In genomic region chr17:75764417-75764710, GRCh38 we compare ENCODE assay signal across 8 cellular contexts. TPM values are rescaled to one million over a fixed set of nuclear protein-coding genes. Genes with fewer than 3 reads are reported as not detected.
DNase-seq lines count a peak whose midpoint lies in the region; ATAC-seq and TF ChIP-seq lines count a peak whose summit lies in the region.

No MANE protein-coding gene starts in this region.

- peaks cover 0 to 10% (median 7%) of the 10 kb centered on the region in 3 donors for H3K4me1 Mint-ChIP-seq in IgD-negative memory B cell

- no peaks in the 10 kb centered on the region for H3K36me3 Mint-ChIP-seq in IgD-negative memory B cell

- no peaks in the 10 kb centered on the region for H3K27me3 ChIP-seq in A673 (replicated peaks; ENCODE audit: insufficient read depth, low read depth, low read length, poor library complexity)
- H3K27me3 ChIP-seq in muscle layer of duodenum (ENCODE audit: low read depth, low read length), result no peaks in the 10 kb centered on the region

- H3K36me3 ChIP-seq in A673 (ENCODE audit: insufficient read depth, low read length, poor library complexity, severe bottlenecking), result no peaks in the 10 kb centered on the region
- peaks cover 3 to 8% of the 10 kb centered on the region in 2 donors for H3K36me3 ChIP-seq in muscle layer of duodenum (ENCODE audit: control insufficient read depth in 1 of 2, insufficient read depth in 2 of 2, low read length in 2 of 2)

- H3K9me3 ChIP-seq in A673 (ENCODE audit: low read depth, low read length, poor library complexity, severe bottlenecking) (no peaks in the 10 kb centered on the region), muscle layer of duodenum (ENCODE audit: control insufficient read depth in 1 of 2, low read length in 2 of 2) (no peaks in the 10 kb centered on the region)

- peak overlapping the region in 2 of 3 donors; percentile 19 to 42 for H3K27ac Mint-ChIP-seq in IgD-negative memory B cell

- peak overlapping the region; percentile 58 for H3K27ac ChIP-seq in A673 (ENCODE audit: low read depth, low read length, poor library complexity, severe bottlenecking)
- peak overlapping the region; percentile 39 for H3K27ac ChIP-seq in muscle layer of duodenum (ENCODE audit: low read length)

- BruUV-seq in A673 (replicated peaks; lab: Mats Ljungman, UMichigan), result no TSS peak

- DNase-seq in A673 (ENCODE audit: low spot score) (no peak), cardiac fibroblast (ENCODE audit: low read depth in 2 of 2) (no peak), hepatic stellate cell (ENCODE audit: low spot score) (no peak)

- H3K4me1 ChIP-seq in A673 (ENCODE audit: insufficient read depth, low read length, poor library complexity, severe bottlenecking), result peaks cover 8% of the 10 kb centered on the region
- peaks cover 10 to 15% of the 10 kb centered on the region in 2 donors for H3K4me1 ChIP-seq in muscle layer of duodenum (ENCODE audit: control insufficient read depth in 1 of 2, insufficient read depth in 2 of 2, low read length in 2 of 2)

- TF ChIP-seq CTCF in A673 (conservative IDR thresholded peaks at IDR 0.05; ENCODE audit: low read depth, low read length) (peak; percentile 60), cardiac fibroblast (IDR thresholded peaks at IDR 0.05; ENCODE audit: low read depth, low read length) (no peak)

- H3K9me3 Mint-ChIP-seq in IgD-negative memory B cell, result no peaks in the 10 kb centered on the region

- POLR2A ChIA-PET in A673 (lab: Charles Lee; ENCODE audit: low non-redundant PET), result interaction anchor here (0.6 kb wide), 1 partner anchor 25 kb away, joined by 3 read pairs; no protein-coding TSS in a partner anchor

- CTCF ChIA-PET in A673 (lab: Charles Lee), result interaction anchor here (0.6 to 2.1 kb wide), 3 partner anchors 11 to 66 kb away, joined by 3 to 10 read pairs (median 4); no protein-coding TSS in a partner anchor

- peak overlapping the region; percentile 81 to 91 (median 87) for H3K4me3 Mint-ChIP-seq in IgD-negative memory B cell

- intact Hi-C loops in A673 (cut with micrococcal nuclease; ENCODE audit: unreplicated experiment), result no loop called here

- H3K4me3 ChIP-seq in A673 (ENCODE audit: low read depth, low read length, poor library complexity, severe bottlenecking), result peak overlapping the region; percentile 71
- peak overlapping the region; percentile 60 to 65 for H3K4me3 ChIP-seq in cardiac fibroblast (replicated peaks in 1 of 2; ENCODE audit: low read depth in 2 of 2, low read length in 2 of 2)
- H3K4me3 ChIP-seq in muscle layer of duodenum (ENCODE audit: low read depth in 1 of 2, low read length in 2 of 2), result peak overlapping the region; percentile 64 to 77

- ATAC-seq in HG02763 (IDR thresholded peaks at IDR 0.05; ENCODE audit: unreplicated experiment) (no peak), GM19395 (IDR thresholded peaks at IDR 0.05; ENCODE audit: unreplicated experiment) (no peak), HG02970 (IDR thresholded peaks at IDR 0.05; ENCODE audit: low FRiP score, unreplicated experiment) (no peak)

- H3K27me3 Mint-ChIP-seq in IgD-negative memory B cell, result no peaks in the 10 kb centered on the region

RNA-seq across cellular contexts. Expression of gene GALK1, which starts 0.6 kb away (rescaled TPM):
- total RNA-seq in A673 (2021), result 18.3 and 29.7 TPM in 2 replicates
- 18.6 TPM for polyA plus RNA-seq in IgD-negative memory B cell

RNA-seq across cellular contexts. Expression of gene UNK, which starts 20.2 kb away (rescaled TPM):
- total RNA-seq in A673 (2021), result 53.2 and 60.0 TPM in 2 replicates
- polyA plus RNA-seq in IgD-negative memory B cell, result 28.6 TPM

RNA-seq across cellular contexts. Expression of gene ITGB4, which starts 43.1 kb away (rescaled TPM):
- total RNA-seq in A673 (2021), result 0.95 and 2.4 TPM in 2 replicates
- 0.48 TPM for polyA plus RNA-seq in IgD-negative memory B cell
